Comparison of ENCODE assay signal across 8 cellular contexts in the genomic region with DNA sequence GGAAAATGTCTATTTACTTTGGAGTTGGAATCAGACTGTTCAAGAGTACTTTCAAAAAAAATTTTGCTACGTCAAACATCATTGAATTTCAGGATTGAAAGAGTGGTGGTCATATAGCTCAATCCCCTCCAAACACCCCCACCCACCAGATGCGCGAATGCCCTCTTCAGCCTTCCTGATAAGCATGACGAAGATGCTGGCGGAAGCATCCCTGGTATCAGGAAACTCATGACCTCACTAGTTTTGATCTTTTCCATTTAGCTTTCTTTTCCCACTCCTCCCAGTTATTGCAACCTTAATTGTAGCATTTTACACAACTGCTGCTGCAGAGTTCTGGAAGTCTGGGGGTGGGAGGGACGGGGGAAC.
DNase-seq lines count a peak whose midpoint lies in the region; ATAC-seq, FAIRE-seq and TF ChIP-seq lines count a peak whose summit lies in the region.
"Had no signal": no experiment of that assay in that cellular context is flagged by ENCODE, and none has a peak within 500 bp of the region (broad histone marks: within the 10 kb centered on the region; RNA-seq: fewer than 3 reads in every experiment).

No MANE protein-coding gene starts in this region.

- H3K4me3 ChIP-seq in HUES64 (ENCODE audit: low read length): peak overlapping the region; percentile 65
- H3K4me3 ChIP-seq in astrocyte of the cerebellum (ENCODE audit: low read depth, low read length): peak overlapping the region; percentile 49
- H3K4me3 ChIP-seq in kidney (ENCODE audit: low read length in 2 of 2): peak overlapping the region; percentile 25 to 52
- peak overlapping the region; percentile 51 for H3K4me3 ChIP-seq in smooth muscle cell

- H2AFZ ChIP-seq in smooth muscle cell (ENCODE audit: low read depth): no peak overlapping the region

- intact Hi-C loops in kidney (cut with DNase I): no loop called here

- WGBS in HUES64: 49% methylated on average over 6 of the region's 6 CpGs
- WGBS in smooth muscle cell (ENCODE audit: low lambda C conversion rate): 33% methylated on average over 6 of the region's 6 CpGs

- DNase-seq in astrocyte of the cerebellum (ENCODE audit: low read depth) (no peak), kidney (no peak), smooth muscle cell (lab: John Stamatoyannopoulos, UW; ENCODE audit: unreplicated experiment) (no peak), COLO829 (ENCODE audit: low spot score) (no peak), Ammon's horn (ENCODE audit: low spot score) (no peak)
- DNase-seq: NK-92 treated with Interleukin-12 subunit alpha and Interleukin-12 subunit beta, amount 100 ng/mL, for 24 hours had no signal

- no peaks in the 10 kb centered on the region for H3K79me2 ChIP-seq in smooth muscle cell (ENCODE audit: low read depth)

- no peak overlapping the region for H3K9ac ChIP-seq in HUES64 (ENCODE audit: low read depth, low read length)
- no peak overlapping the region for H3K9ac ChIP-seq in kidney (ENCODE audit: low read length in 2 of 2)
- H3K9ac ChIP-seq in smooth muscle cell (ENCODE audit: low read depth): no peak overlapping the region

- H3K36me3 ChIP-seq in HUES64 (ENCODE audit: insufficient read depth, low read length): no peaks in the 10 kb centered on the region
- no peaks in the 10 kb centered on the region for H3K36me3 ChIP-seq in kidney (ENCODE audit: control insufficient read depth in 1 of 2, insufficient read depth in 2 of 2, low read length in 2 of 2)
- no peaks in the 10 kb centered on the region for H3K36me3 ChIP-seq in smooth muscle cell (ENCODE audit: low read depth)

- TF ChIP-seq CTCF in astrocyte of the cerebellum (IDR thresholded peaks at IDR 0.05; ENCODE audit: low read depth, low read length, missing control alignments): no peak
- TF ChIP-seq CTCF in kidney (IDR thresholded peaks at IDR 0.05; ENCODE audit: borderline replicate concordance, extremely low read depth, insufficient read depth): no peak
- no peak for TF ChIP-seq CTCF in smooth muscle cell (IDR thresholded peaks at IDR 0.05; ENCODE audit: borderline replicate concordance, insufficient read depth, poor library complexity, severe bottlenecking)

- H3F3A ChIP-seq in smooth muscle cell (ENCODE audit: low read depth): no peaks in the 10 kb centered on the region

- H4K20me1 ChIP-seq in smooth muscle cell (ENCODE audit: low read depth): peaks cover 17% of the 10 kb centered on the region

- H3K27me3 ChIP-seq in HUES64 (ENCODE audit: insufficient read depth, low read length) (peaks cover 46% of the 10 kb centered on the region), smooth muscle cell (ENCODE audit: low read depth) (peaks cover 48% of the 10 kb centered on the region)

- H3K27ac ChIP-seq in HUES64 (ENCODE audit: low read depth, low read length) (no peak overlapping the region), kidney (ENCODE audit: low read depth in 2 of 2, low read length in 2 of 2) (no peak overlapping the region), smooth muscle cell (ENCODE audit: low read depth) (no peak overlapping the region)

- no peaks in the 10 kb centered on the region for H3K9me3 ChIP-seq in HUES64 (ENCODE audit: insufficient read depth, low read depth, low read length)
- no peaks in the 10 kb centered on the region for H3K9me3 ChIP-seq in kidney (ENCODE audit: control insufficient read depth in 1 of 2, low read length in 2 of 2)
- H3K9me3 ChIP-seq in smooth muscle cell (replicated peaks; ENCODE audit: low read depth): no peaks in the 10 kb centered on the region

- in situ Hi-C loops in astrocyte of the cerebellum (cut with HindIII; ENCODE audit: low sequenced_read_pairs): no loop called here

- H3K4me1 ChIP-seq in HUES64 (ENCODE audit: insufficient read depth, low read length) (peaks cover 4% of the 10 kb centered on the region; the same call in 1 of the 2 replicates), kidney (ENCODE audit: control insufficient read depth in 1 of 2, insufficient read depth in 1 of 2, low read depth in 1 of 2, low read length in 2 of 2) (peaks cover 4 to 6% of the 10 kb centered on the region in 2 donors), smooth muscle cell (ENCODE audit: low read depth) (no peaks in the 10 kb centered on the region)

- peak overlapping the region; percentile 90 for H3K4me2 ChIP-seq in smooth muscle cell

- FAIRE-seq in kidney (lab: Jason Lieb, UNC): no peak

- ATAC-seq in HG03045 (IDR thresholded peaks at IDR 0.05; ENCODE audit: unreplicated experiment): no peak
